In genomic region chr2:69773201-69773600, GRCh38 we compare ENCODE assay signal across 1 cellular context.
TF ChIP-seq lines count a peak whose summit lies in the region.

No MANE protein-coding gene starts in this region.

TF ChIP-seq in WTC11, 78 proteins besides CTCF, POLR2A, EP300 and RAD21 (continued from another document):
- TF ChIP-seq, protein P1, sequence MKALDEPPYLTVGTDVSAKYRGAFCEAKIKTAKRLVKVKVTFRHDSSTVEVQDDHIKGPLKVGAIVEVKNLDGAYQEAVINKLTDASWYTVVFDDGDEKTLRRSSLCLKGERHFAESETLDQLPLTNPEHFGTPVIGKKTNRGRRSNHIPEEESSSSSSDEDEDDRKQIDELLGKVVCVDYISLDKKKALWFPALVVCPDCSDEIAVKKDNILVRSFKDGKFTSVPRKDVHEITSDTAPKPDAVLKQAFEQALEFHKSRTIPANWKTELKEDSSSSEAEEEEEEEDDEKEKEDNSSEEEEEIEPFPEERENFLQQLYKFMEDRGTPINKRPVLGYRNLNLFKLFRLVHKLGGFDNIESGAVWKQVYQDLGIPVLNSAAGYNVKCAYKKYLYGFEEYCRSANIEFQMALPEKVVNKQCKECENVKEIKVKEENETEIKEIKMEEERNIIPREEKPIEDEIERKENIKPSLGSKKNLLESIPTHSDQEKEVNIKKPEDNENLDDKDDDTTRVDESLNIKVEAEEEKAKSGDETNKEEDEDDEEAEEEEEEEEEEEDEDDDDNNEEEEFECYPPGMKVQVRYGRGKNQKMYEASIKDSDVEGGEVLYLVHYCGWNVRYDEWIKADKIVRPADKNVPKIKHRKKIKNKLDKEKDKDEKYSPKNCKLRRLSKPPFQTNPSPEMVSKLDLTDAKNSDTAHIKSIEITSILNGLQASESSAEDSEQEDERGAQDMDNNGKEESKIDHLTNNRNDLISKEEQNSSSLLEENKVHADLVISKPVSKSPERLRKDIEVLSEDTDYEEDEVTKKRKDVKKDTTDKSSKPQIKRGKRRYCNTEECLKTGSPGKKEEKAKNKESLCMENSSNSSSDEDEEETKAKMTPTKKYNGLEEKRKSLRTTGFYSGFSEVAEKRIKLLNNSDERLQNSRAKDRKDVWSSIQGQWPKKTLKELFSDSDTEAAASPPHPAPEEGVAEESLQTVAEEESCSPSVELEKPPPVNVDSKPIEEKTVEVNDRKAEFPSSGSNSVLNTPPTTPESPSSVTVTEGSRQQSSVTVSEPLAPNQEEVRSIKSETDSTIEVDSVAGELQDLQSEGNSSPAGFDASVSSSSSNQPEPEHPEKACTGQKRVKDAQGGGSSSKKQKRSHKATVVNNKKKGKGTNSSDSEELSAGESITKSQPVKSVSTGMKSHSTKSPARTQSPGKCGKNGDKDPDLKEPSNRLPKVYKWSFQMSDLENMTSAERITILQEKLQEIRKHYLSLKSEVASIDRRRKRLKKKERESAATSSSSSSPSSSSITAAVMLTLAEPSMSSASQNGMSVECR (CRISPR knock-in tag; IDR thresholded peaks at IDR 0.05; ENCODE audit: borderline replicate concordance) = no peak
- TF ChIP-seq ZBTB43 (CRISPR knock-in tag; IDR thresholded peaks at IDR 0.05) (no peak), IRF2 (CRISPR knock-in tag; IDR thresholded peaks at IDR 0.05; ENCODE audit: borderline replicate concordance, low read depth) (no peak)
